Comparison of ENCODE assay signal across 1 cellular context in the genomic region with DNA sequence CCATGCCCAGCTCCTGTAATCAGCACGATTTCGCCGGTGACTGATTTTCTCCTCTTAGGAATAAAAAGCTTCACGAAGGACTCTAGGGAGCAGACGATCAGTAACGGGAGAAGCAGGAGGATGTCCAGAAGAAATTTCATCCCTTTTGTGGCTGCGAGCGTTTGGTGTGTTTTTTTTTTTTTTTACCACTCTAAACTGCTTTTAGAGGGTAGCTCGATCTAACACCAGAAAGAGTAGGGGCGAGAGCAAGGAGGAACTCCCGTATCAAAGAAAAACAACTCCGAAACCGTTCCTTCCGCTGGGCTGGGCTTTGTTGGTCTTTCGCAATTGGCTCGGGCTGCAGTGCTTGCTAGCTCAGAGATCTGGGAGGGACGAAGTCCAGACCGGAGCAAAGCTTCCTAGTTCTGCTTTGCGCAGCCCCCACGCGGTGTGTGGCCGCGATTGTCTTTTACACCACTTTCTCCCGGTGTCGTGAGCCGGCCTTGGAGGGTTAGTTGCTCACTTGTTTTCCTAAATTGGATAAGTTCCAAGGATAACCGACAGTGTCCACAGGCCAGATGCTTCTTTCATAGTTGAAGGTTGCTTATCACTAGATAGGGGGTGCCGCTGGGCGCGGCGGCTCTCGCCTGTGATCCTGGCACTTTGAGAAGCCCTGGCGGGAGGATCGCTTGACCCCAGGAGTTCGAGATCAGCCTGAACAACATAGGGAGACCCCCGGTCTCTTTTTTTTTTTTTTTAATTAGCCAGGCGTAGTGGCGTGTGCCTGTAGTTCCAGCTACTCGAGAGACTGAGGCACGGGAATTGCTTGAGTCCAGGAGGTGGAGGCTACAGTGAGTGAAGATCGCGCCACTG.
TF ChIP-seq lines count a peak whose summit lies in the region.

A gene with protein sequence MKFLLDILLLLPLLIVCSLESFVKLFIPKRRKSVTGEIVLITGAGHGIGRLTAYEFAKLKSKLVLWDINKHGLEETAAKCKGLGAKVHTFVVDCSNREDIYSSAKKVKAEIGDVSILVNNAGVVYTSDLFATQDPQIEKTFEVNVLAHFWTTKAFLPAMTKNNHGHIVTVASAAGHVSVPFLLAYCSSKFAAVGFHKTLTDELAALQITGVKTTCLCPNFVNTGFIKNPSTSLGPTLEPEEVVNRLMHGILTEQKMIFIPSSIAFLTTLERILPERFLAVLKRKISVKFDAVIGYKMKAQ (minus strand): TSS at position 258 of the 852 bp plus-strand sequence. CDS start 118 bp downstream, at position 140.

TF ChIP-seq in HepG2, 621 proteins besides CTCF, POLR2A, EP300 and RAD21 (continued from another document and continues in another):
- TF ChIP-seq, protein P1, sequence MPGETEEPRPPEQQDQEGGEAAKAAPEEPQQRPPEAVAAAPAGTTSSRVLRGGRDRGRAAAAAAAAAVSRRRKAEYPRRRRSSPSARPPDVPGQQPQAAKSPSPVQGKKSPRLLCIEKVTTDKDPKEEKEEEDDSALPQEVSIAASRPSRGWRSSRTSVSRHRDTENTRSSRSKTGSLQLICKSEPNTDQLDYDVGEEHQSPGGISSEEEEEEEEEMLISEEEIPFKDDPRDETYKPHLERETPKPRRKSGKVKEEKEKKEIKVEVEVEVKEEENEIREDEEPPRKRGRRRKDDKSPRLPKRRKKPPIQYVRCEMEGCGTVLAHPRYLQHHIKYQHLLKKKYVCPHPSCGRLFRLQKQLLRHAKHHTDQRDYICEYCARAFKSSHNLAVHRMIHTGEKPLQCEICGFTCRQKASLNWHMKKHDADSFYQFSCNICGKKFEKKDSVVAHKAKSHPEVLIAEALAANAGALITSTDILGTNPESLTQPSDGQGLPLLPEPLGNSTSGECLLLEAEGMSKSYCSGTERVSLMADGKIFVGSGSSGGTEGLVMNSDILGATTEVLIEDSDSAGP (CRISPR knock-in tag; IDR thresholded peaks at IDR 0.05; ENCODE audit: borderline replicate concordance): peak; percentile 82
- TF ChIP-seq, protein P2, sequence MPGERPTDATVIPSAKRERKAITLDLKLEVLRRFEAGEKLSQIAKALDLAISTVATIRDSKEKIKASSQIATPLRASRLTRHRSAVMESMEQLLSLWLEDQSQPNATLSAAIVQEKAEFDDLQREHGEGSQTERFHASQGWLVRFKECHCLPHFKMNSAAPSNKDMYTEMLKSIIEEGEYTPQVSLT (CRISPR knock-in tag; IDR thresholded peaks at IDR 0.05; ENCODE audit: borderline replicate concordance, low read depth): 0 out of 2 replicates have a peak, but pooled peaks have one; percentile 81
- TF ChIP-seq FOXK2 (IDR thresholded peaks at IDR 0.05): 0 out of 2 replicates have a peak, but pooled peaks have one; percentile 52
- no peak for TF ChIP-seq SRSF1 (optimal IDR thresholded peaks at IDR 0.05; ENCODE audit: low read depth, low read length)
- TF ChIP-seq RBAK (CRISPR knock-in tag; IDR thresholded peaks at IDR 0.05): no peak; the same call in 1 of the 2 replicates
- TF ChIP-seq ZNF138 (CRISPR knock-in tag; IDR thresholded peaks at IDR 0.05; ENCODE audit: low read depth): no peak
- no peak for TF ChIP-seq ZNF564 (CRISPR knock-in tag; IDR thresholded peaks at IDR 0.05)
- TF ChIP-seq PHF5A (CRISPR knock-in tag; IDR thresholded peaks at IDR 0.05; ENCODE audit: low read depth, unreplicated experiment): no peak
- no peak for TF ChIP-seq ZNF256 (CRISPR knock-in tag; conservative IDR thresholded peaks at IDR 0.05)
- TF ChIP-seq PCBP2 (optimal IDR thresholded peaks at IDR 0.05; ENCODE audit: low read depth, low read length, poor library complexity, severe bottlenecking): no peak
- TF ChIP-seq KAT8 (CRISPR knock-in tag; IDR thresholded peaks at IDR 0.05): peak; percentile 84
- peak; percentile 89; the same call in 1 of the 2 replicates for TF ChIP-seq ISL2 (CRISPR knock-in tag; IDR thresholded peaks at IDR 0.05)
- peak; percentile 69; the same call in 1 of the 2 replicates for TF ChIP-seq ZNF232 (CRISPR knock-in tag; IDR thresholded peaks at IDR 0.05; ENCODE audit: borderline replicate concordance)
- TF ChIP-seq MEIS1 (CRISPR knock-in tag; IDR thresholded peaks at IDR 0.05; ENCODE audit: borderline replicate concordance): no peak; the same call in 1 of the 2 replicates
- 0 out of 2 replicates have a peak, but pooled peaks have one; percentile 39 for TF ChIP-seq DR1 (CRISPR knock-in tag; IDR thresholded peaks at IDR 0.05)
- peak; percentile 74; the same call in 1 of the 2 replicates for TF ChIP-seq NFKBIZ (CRISPR knock-in tag; IDR thresholded peaks at IDR 0.05)
- TF ChIP-seq, protein P3, sequence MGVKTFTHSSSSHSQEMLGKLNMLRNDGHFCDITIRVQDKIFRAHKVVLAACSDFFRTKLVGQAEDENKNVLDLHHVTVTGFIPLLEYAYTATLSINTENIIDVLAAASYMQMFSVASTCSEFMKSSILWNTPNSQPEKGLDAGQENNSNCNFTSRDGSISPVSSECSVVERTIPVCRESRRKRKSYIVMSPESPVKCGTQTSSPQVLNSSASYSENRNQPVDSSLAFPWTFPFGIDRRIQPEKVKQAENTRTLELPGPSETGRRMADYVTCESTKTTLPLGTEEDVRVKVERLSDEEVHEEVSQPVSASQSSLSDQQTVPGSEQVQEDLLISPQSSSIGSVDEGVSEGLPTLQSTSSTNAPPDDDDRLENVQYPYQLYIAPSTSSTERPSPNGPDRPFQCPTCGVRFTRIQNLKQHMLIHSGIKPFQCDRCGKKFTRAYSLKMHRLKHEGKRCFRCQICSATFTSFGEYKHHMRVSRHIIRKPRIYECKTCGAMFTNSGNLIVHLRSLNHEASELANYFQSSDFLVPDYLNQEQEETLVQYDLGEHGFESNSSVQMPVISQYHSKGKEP (CRISPR knock-in tag; IDR thresholded peaks at IDR 0.05): no peak
- TF ChIP-seq BCL6 (CRISPR knock-in tag; IDR thresholded peaks at IDR 0.05): peak; percentile 77
- no peak for TF ChIP-seq NBN (conservative IDR thresholded peaks at IDR 0.05)
- TF ChIP-seq CBX1 (IDR thresholded peaks at IDR 0.05; ENCODE audit: low read depth): no peak
- peak; percentile 85; the same call in 1 of the 2 replicates for TF ChIP-seq NFKB2 (CRISPR knock-in tag; IDR thresholded peaks at IDR 0.05; ENCODE audit: borderline replicate concordance)
- no peak for TF ChIP-seq PAX8 (CRISPR knock-in tag; IDR thresholded peaks at IDR 0.05; ENCODE audit: borderline replicate concordance)
- no peak for TF ChIP-seq PLRG1 (conservative IDR thresholded peaks at IDR 0.05)
- TF ChIP-seq, protein P4, sequence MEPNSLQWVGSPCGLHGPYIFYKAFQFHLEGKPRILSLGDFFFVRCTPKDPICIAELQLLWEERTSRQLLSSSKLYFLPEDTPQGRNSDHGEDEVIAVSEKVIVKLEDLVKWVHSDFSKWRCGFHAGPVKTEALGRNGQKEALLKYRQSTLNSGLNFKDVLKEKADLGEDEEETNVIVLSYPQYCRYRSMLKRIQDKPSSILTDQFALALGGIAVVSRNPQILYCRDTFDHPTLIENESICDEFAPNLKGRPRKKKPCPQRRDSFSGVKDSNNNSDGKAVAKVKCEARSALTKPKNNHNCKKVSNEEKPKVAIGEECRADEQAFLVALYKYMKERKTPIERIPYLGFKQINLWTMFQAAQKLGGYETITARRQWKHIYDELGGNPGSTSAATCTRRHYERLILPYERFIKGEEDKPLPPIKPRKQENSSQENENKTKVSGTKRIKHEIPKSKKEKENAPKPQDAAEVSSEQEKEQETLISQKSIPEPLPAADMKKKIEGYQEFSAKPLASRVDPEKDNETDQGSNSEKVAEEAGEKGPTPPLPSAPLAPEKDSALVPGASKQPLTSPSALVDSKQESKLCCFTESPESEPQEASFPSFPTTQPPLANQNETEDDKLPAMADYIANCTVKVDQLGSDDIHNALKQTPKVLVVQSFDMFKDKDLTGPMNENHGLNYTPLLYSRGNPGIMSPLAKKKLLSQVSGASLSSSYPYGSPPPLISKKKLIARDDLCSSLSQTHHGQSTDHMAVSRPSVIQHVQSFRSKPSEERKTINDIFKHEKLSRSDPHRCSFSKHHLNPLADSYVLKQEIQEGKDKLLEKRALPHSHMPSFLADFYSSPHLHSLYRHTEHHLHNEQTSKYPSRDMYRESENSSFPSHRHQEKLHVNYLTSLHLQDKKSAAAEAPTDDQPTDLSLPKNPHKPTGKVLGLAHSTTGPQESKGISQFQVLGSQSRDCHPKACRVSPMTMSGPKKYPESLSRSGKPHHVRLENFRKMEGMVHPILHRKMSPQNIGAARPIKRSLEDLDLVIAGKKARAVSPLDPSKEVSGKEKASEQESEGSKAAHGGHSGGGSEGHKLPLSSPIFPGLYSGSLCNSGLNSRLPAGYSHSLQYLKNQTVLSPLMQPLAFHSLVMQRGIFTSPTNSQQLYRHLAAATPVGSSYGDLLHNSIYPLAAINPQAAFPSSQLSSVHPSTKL (CRISPR knock-in tag; IDR thresholded peaks at IDR 0.05): peak; percentile 94
- no peak for TF ChIP-seq HOXA9 (CRISPR knock-in tag; IDR thresholded peaks at IDR 0.05; ENCODE audit: borderline replicate concordance)
- TF ChIP-seq, protein P5, sequence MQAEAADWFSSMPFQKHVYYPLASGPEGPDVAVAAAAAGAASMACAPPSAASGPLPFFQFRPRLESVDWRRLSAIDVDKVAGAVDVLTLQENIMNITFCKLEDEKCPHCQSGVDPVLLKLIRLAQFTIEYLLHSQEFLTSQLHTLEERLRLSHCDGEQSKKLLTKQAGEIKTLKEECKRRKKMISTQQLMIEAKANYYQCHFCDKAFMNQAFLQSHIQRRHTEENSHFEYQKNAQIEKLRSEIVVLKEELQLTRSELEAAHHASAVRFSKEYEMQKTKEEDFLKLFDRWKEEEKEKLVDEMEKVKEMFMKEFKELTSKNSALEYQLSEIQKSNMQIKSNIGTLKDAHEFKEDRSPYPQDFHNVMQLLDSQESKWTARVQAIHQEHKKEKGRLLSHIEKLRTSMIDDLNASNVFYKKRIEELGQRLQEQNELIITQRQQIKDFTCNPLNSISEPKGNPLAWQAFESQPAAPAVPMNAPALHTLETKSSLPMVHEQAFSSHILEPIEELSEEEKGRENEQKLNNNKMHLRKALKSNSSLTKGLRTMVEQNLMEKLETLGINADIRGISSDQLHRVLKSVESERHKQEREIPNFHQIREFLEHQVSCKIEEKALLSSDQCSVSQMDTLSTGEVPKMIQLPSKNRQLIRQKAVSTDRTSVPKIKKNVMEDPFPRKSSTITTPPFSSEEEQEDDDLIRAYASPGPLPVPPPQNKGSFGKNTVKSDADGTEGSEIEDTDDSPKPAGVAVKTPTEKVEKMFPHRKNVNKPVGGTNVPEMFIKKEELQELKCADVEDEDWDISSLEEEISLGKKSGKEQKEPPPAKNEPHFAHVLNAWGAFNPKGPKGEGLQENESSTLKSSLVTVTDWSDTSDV (CRISPR knock-in tag; IDR thresholded peaks at IDR 0.05): no peak
- TF ChIP-seq, protein P6, sequence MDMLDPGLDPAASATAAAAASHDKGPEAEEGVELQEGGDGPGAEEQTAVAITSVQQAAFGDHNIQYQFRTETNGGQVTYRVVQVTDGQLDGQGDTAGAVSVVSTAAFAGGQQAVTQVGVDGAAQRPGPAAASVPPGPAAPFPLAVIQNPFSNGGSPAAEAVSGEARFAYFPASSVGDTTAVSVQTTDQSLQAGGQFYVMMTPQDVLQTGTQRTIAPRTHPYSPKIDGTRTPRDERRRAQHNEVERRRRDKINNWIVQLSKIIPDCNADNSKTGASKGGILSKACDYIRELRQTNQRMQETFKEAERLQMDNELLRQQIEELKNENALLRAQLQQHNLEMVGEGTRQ (IDR thresholded peaks at IDR 0.05; ENCODE audit: low read depth, low read length): no peak
- TF ChIP-seq, protein P6 (CRISPR knock-in tag; IDR thresholded peaks at IDR 0.05; ENCODE audit: borderline replicate concordance): no peak
- TF ChIP-seq ZNF747 (CRISPR knock-in tag; IDR thresholded peaks at IDR 0.05; ENCODE audit: borderline replicate concordance): peak; percentile 70; the same call in 1 of the 2 replicates
- TF ChIP-seq, protein P7, sequence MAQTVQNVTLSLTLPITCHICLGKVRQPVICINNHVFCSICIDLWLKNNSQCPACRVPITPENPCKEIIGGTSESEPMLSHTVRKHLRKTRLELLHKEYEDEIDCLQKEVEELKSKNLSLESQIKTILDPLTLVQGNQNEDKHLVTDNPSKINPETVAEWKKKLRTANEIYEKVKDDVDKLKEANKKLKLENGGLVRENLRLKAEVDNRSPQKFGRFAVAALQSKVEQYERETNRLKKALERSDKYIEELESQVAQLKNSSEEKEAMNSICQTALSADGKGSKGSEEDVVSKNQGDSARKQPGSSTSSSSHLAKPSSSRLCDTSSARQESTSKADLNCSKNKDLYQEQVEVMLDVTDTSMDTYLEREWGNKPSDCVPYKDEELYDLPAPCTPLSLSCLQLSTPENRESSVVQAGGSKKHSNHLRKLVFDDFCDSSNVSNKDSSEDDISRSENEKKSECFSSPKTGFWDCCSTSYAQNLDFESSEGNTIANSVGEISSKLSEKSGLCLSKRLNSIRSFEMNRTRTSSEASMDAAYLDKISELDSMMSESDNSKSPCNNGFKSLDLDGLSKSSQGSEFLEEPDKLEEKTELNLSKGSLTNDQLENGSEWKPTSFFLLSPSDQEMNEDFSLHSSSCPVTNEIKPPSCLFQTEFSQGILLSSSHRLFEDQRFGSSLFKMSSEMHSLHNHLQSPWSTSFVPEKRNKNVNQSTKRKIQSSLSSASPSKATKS (CRISPR knock-in tag; IDR thresholded peaks at IDR 0.05): no peak
- peak; percentile 27; the same call in 1 of the 2 replicates for TF ChIP-seq ZBTB7A (CRISPR knock-in tag; IDR thresholded peaks at IDR 0.05)
- no peak for TF ChIP-seq SRSF4 (IDR thresholded peaks at IDR 0.05; ENCODE audit: low read depth, low read length, poor library complexity, severe bottlenecking)
- TF ChIP-seq SALL2 (CRISPR knock-in tag; IDR thresholded peaks at IDR 0.05): peak; percentile 71; the same call in 1 of the 2 replicates
- TF ChIP-seq TCF12 (IDR thresholded peaks at IDR 0.05): no peak
- 0 out of 2 replicates have a peak, but pooled peaks have one; percentile 62 for TF ChIP-seq TCF12 (CRISPR knock-in tag; IDR thresholded peaks at IDR 0.05)
- no peak for TF ChIP-seq CCDC6 (CRISPR knock-in tag; IDR thresholded peaks at IDR 0.05)
- TF ChIP-seq, protein P8, sequence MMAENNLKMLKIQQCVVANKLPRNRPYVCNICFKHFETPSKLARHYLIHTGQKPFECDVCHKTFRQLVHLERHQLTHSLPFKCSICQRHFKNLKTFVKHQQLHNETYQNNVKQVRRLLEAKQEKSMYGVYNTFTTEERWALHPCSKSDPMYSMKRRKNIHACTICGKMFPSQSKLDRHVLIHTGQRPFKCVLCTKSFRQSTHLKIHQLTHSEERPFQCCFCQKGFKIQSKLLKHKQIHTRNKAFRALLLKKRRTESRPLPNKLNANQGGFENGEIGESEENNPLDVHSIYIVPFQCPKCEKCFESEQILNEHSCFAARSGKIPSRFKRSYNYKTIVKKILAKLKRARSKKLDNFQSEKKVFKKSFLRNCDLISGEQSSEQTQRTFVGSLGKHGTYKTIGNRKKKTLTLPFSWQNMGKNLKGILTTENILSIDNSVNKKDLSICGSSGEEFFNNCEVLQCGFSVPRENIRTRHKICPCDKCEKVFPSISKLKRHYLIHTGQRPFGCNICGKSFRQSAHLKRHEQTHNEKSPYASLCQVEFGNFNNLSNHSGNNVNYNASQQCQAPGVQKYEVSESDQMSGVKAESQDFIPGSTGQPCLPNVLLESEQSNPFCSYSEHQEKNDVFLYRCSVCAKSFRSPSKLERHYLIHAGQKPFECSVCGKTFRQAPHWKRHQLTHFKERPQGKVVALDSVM (CRISPR knock-in tag; IDR thresholded peaks at IDR 0.05): peak; percentile 51; the same call in 1 of the 2 replicates
